ENCODE assay signal across 11 cellular contexts in the genomic region with DNA sequence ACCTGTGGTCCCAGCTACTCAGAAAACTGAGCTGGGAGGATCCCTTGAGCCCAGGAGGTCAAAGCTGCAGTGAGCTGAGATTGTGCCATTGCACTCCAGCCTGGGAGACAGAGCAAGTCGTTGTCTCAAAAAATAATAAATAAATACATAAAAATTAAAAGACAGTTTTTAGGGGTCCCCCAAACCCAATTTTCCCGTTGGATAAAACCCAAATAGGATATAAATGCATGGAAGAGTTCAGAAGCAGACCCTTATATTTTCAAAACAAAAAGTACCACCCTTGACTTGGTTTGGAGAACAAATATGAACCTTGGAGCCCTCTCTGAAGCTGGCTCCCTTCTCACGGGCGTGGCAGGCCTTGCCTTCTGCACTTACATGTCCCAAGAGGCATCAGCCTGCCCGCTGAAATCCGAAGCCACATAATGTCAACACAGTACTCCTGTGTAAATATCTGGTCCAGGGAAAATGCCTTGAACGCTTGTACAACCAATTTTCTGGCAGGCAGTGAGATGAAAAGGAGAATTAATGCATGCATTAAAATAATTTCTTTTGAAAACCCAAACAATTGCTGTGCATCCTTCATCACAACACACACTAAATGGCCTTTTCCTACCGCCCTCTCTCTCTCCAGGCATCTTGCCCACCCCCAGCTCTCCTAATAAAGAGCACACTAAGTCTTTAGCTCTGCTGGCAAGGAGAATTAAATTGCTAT. TPM values are rescaled to one million over a fixed set of nuclear protein-coding genes. Genes with fewer than 3 reads are reported as not detected.
DNase-seq lines count a peak whose midpoint lies in the region; ATAC-seq and TF ChIP-seq lines count a peak whose summit lies in the region.
"Had no signal": no experiment of that assay in that cellular context is flagged by ENCODE, and none has a peak within 500 bp of the region (broad histone marks: within the 10 kb centered on the region; RNA-seq: fewer than 3 reads in every experiment).

No MANE protein-coding gene starts in this region.

- no peak overlapping the region for H3K27ac ChIP-seq in A673 (ENCODE audit: low read depth, low read length, poor library complexity, severe bottlenecking)
- no peak overlapping the region for H3K27ac ChIP-seq in left lung
- no peak overlapping the region for H3K27ac ChIP-seq in CD8-positive, alpha-beta T cell (ENCODE audit: low read depth, low read length)
- H3K27ac ChIP-seq: BLaER1 had no signal

- no TSS peak for BruUV-seq in A673 (replicated peaks; lab: Mats Ljungman, UMichigan)

- H3K9me3 Mint-ChIP-seq in CD8-positive, alpha-beta T cell: no peaks in the 10 kb centered on the region
- H3K9me3 Mint-ChIP-seq: activated CD4-positive, alpha-beta memory T cell treated with anti-CD3 and anti-CD28 coated beads, Interleukin-2, amount 10 ng/mL, durations not matched to agents 7 days and 5 days had no signal

- H3K9me3 ChIP-seq in A673 (ENCODE audit: low read depth, low read length, poor library complexity, severe bottlenecking) (no peaks in the 10 kb centered on the region), left lung (no peaks in the 10 kb centered on the region)
- no peaks in the 10 kb centered on the region for H3K9me3 ChIP-seq in CD8-positive, alpha-beta T cell (ENCODE audit: low read length)
- H3K9me3 ChIP-seq: BLaER1 had no signal

- no peaks in the 10 kb centered on the region for H3K36me3 Mint-ChIP-seq in CD8-positive, alpha-beta T cell

- no peak for TF ChIP-seq CTCF in A673 (conservative IDR thresholded peaks at IDR 0.05; ENCODE audit: low read depth, low read length)
- no peak for TF ChIP-seq CTCF in left lung (IDR thresholded peaks at IDR 0.05)
- TF ChIP-seq CTCF in CD8-positive, alpha-beta T cell (IDR thresholded peaks at IDR 0.05): no peak

- H3K4me1 ChIP-seq in A673 (ENCODE audit: insufficient read depth, low read length, poor library complexity, severe bottlenecking): peaks cover 22% of the 10 kb centered on the region
- peaks cover 0 to 8% of the 10 kb centered on the region in 2 donors for H3K4me1 ChIP-seq in left lung
- no peaks in the 10 kb centered on the region for H3K4me1 ChIP-seq in CD8-positive, alpha-beta T cell (ENCODE audit: insufficient read depth, low read length)
- H3K4me1 ChIP-seq: BLaER1 had no signal

- H3K27me3 ChIP-seq in A673 (replicated peaks; ENCODE audit: insufficient read depth, low read depth, low read length, poor library complexity) (no peaks in the 10 kb centered on the region), left lung (no peaks in the 10 kb centered on the region)
- no peaks in the 10 kb centered on the region for H3K27me3 ChIP-seq in CD8-positive, alpha-beta T cell (ENCODE audit: insufficient read depth, low read length)
- H3K27me3 ChIP-seq: BLaER1 had no signal

- ATAC-seq in left lung (peak; percentile 89), HG02973 (IDR thresholded peaks at IDR 0.05; ENCODE audit: unreplicated experiment) (no peak), HG02798 (IDR thresholded peaks at IDR 0.05; ENCODE audit: poor library complexity, unreplicated experiment) (no peak)
- ATAC-seq in CD8-positive, alpha-beta T cell: no peak
- ATAC-seq: HCT116 had no signal

- no peak overlapping the region for H3K4me3 Mint-ChIP-seq in CD8-positive, alpha-beta T cell
- H3K4me3 Mint-ChIP-seq: activated CD4-positive, alpha-beta memory T cell treated with anti-CD3 and anti-CD28 coated beads, Interleukin-2, amount 10 ng/mL, durations not matched to agents 7 days and 5 days had no signal

- peaks cover 4% of the 10 kb centered on the region for H3K27me3 Mint-ChIP-seq in CD8-positive, alpha-beta T cell (ENCODE audit: low read depth)

- no peak overlapping the region for H3K27ac Mint-ChIP-seq in CD8-positive, alpha-beta T cell
- H3K27ac Mint-ChIP-seq: activated CD4-positive, alpha-beta memory T cell treated with anti-CD3 and anti-CD28 coated beads, Interleukin-2, amount 10 ng/mL, durations not matched to agents 7 days and 5 days had no signal

- no peaks in the 10 kb centered on the region for H3K36me3 ChIP-seq in A673 (ENCODE audit: insufficient read depth, low read length, poor library complexity, severe bottlenecking)
- no peaks in the 10 kb centered on the region for H3K36me3 ChIP-seq in left lung
- no peaks in the 10 kb centered on the region for H3K36me3 ChIP-seq in CD8-positive, alpha-beta T cell (ENCODE audit: insufficient read depth, low read length)
- H3K36me3 ChIP-seq: BLaER1 had no signal

- DNase-seq in A673 (ENCODE audit: low spot score): peak; percentile 30
- peak; percentile 34 for DNase-seq in LoVo (ENCODE audit: low spot score)
- peak; percentile 76 for DNase-seq in NCI-H82 (lab: John Stamatoyannopoulos, UW)
- DNase-seq in left lung: peak in 1 of 2 donors; percentile 61
- no peak for DNase-seq in CD8-positive, alpha-beta T cell
- DNase-seq in AG20443 (ENCODE audit: low spot score): no peak
- DNase-seq: activated CD4-positive, alpha-beta memory T cell treated with anti-CD3 and anti-CD28 coated beads, Interleukin-2, amount 10 ng/mL, durations not matched to agents 7 days and 5 days had no signal

- no peak overlapping the region for H3K4me3 ChIP-seq in A673 (ENCODE audit: low read depth, low read length, poor library complexity, severe bottlenecking)
- H3K4me3 ChIP-seq in left lung: no peak overlapping the region
- no peak overlapping the region for H3K4me3 ChIP-seq in CD8-positive, alpha-beta T cell (ENCODE audit: low read depth, low read length)
- H3K4me3 ChIP-seq: BLaER1 had no signal

- POLR2A ChIA-PET in A673 (lab: Charles Lee; ENCODE audit: low non-redundant PET): no interaction called here
- POLR2A ChIA-PET in CD8-positive, alpha-beta T cell (lab: Charles Lee): no interaction called here

- intact Hi-C loops in A673 (cut with micrococcal nuclease; ENCODE audit: unreplicated experiment): no loop called here
- intact Hi-C loops in left lung (cut with DNase I): no loop called here
- intact Hi-C loops in CD8-positive, alpha-beta T cell (cut with DNase I, micrococcal nuclease): no loop called here

- no peaks in the 10 kb centered on the region for H3K4me1 Mint-ChIP-seq in CD8-positive, alpha-beta T cell (ENCODE audit: low read depth)
- H3K4me1 Mint-ChIP-seq: activated CD4-positive, alpha-beta memory T cell treated with anti-CD3 and anti-CD28 coated beads, Interleukin-2, amount 10 ng/mL, durations not matched to agents 7 days and 5 days had no signal

- CTCF ChIA-PET in A673 (lab: Charles Lee): no interaction called here
- CTCF ChIA-PET in CD8-positive, alpha-beta T cell (lab: Charles Lee): no interaction called here

RNA-seq across cellular contexts. Expression of a gene that starts 46.4 kb away (rescaled TPM):
- 28.0 and 32.3 TPM in 2 replicates for total RNA-seq in A673 (2021)
- total RNA-seq in left lung: 10 to 100 TPM; 25.6 to 31.0 TPM
- total RNA-seq in CD8-positive, alpha-beta T cell: under 1 TPM; 0.08 to 0.35 TPM

Comparison
In these comparisons a context has a peak if more than half of its experiments do, and no peak if none do; other contexts are left out.
1. DNase-seq: peak in A673 (single experiment), LoVo (single experiment) and NCI-H82 (single experiment); none in CD8-positive, alpha-beta T cell (0 of 7) and AG20443 (single experiment).
2. RNA of a gene that starts 46.4 kb away (total RNA-seq): 25.6 to 31.0 TPM in left lung and 28.0 to 32.3 TPM in A673; 0.08 to 0.35 TPM in CD8-positive, alpha-beta T cell; every median in the first group is over 10 times any median in the second.